Comparison of ENCODE assay signal across 37 cellular contexts in genomic region chr11:64600281-64600992, GRCh38. TPM values are rescaled to one million over a fixed set of nuclear protein-coding genes. Genes with fewer than 3 reads are reported as not detected.
"Had no signal": no experiment of that assay in that cellular context is flagged by ENCODE, and none has a peak within 500 bp of the region (broad histone marks: within the 10 kb centered on the region; RNA-seq: fewer than 3 reads in every experiment).

No MANE protein-coding gene starts in this region.

- H3K27me3 ChIP-seq: colonic mucosa had no signal

- H3K36me3 ChIP-seq: brain microvascular endothelial cell, colonic mucosa, esophagus squamous epithelium, gastroesophageal sphincter, WERI-Rb-1 had no signal

- H3K27ac Mint-ChIP-seq: activated B cell treated with CpG ODN at 0.5 μM for 24 hours; activated CD8-positive, alpha-beta T cell treated with anti-CD3 and anti-CD28 coated beads for 36 hours; activated naive CD8-positive, alpha-beta T cell; activated T-helper 17 cell treated with anti-CD3 and anti-CD28 coated beads, Interleukin-2, amount 50 U/mL, for 72 hours; T-helper 17 cell; T-helper 2 cell treated with Interferon-gamma antibody and Interleukin-4, amounts not matched to agents 5 μg/mL and 100 μg/mL, for 36 hours had no signal

- H3K9me3 Mint-ChIP-seq: activated B cell treated with CpG ODN at 0.5 μM for 24 hours; activated CD8-positive, alpha-beta T cell treated with anti-CD3 and anti-CD28 coated beads for 36 hours; activated T-cell treated with anti-CD3 and anti-CD28 coated beads, Interleukin-2, amount 50 U/mL, for 4 hours; activated T-helper 17 cell treated with anti-CD3 and anti-CD28 coated beads, Interleukin-2, amount 50 U/mL, for 72 hours; T-helper 2 cell treated with Interferon-gamma antibody and Interleukin-4, amounts not matched to agents 5 μg/mL and 100 μg/mL, for 36 hours had no signal

- H3K36me3 Mint-ChIP-seq: activated naive CD8-positive, alpha-beta T cell had no signal

- DNase-seq: activated B cell treated with CpG ODN at 0.5 μM for 24 hours; activated CD4-positive, alpha-beta T cell treated with anti-CD3 and anti-CD28 coated beads for 48 hours; activated CD4-positive, alpha-beta T cell treated with anti-CD3 and anti-CD28 coated beads, Interleukin-2, amount 50 U/mL, for 1 hour; activated CD4-positive, alpha-beta T cell treated with anti-CD3 and anti-CD28 coated beads, Interleukin-2, amount 50 U/mL, for 48 hours; activated CD8-positive, alpha-beta memory T cell treated with anti-CD3 and anti-CD28 coated beads for 24 hours; activated CD8-positive, alpha-beta T cell treated with anti-CD3 and anti-CD28 coated beads for 36 hours; activated effector memory CD4-positive, alpha-beta T cell treated with Interleukin-2 at 50 U/mL for 16 hours; activated gamma-delta T cell treated with Interleukin-2 at 50 U/mL for 16 hours; activated naive CD4-positive, alpha-beta T cell treated with anti-CD3 and anti-CD28 coated beads, Interleukin-2, amount 50 U/mL, for 16 hours; activated naive CD4-positive, alpha-beta T cell treated with Interleukin-2 at 50 U/mL for 16 hours; activated T-cell treated with anti-CD3 and anti-CD28 coated beads, Interleukin-2, amount 50 U/mL, for 4 hours; amniotic stem cell; anterior cingulate cortex; brain microvascular endothelial cell; caudate nucleus; colonic mucosa; effector CD8-positive, alpha-beta T cell; esophagus squamous epithelium; foreskin melanocyte; T-helper 1 cell; T-helper 17 cell; T1000; WERI-Rb-1 had no signal

- H3K4me3 Mint-ChIP-seq: activated B cell treated with CpG ODN at 0.5 μM for 24 hours; activated CD8-positive, alpha-beta T cell treated with anti-CD3 and anti-CD28 coated beads for 36 hours; activated naive CD8-positive, alpha-beta T cell; activated T-cell treated with anti-CD3 and anti-CD28 coated beads, Interleukin-2, amount 50 U/mL, for 4 hours; activated T-helper 17 cell treated with anti-CD3 and anti-CD28 coated beads, Interleukin-2, amount 50 U/mL, for 72 hours; T-helper 17 cell; T-helper 2 cell treated with Interferon-gamma antibody and Interleukin-4, amounts not matched to agents 5 μg/mL and 100 μg/mL, for 36 hours had no signal

- ATAC-seq: activated CD4-positive, CD25-positive, alpha-beta regulatory T cell treated with anti-CD3 and anti-CD28 coated beads, Interleukin-2, amount 50 U/mL, for 24 hours; activated CD8-positive, alpha-beta T cell treated with anti-CD3 and anti-CD28 coated beads for 36 hours; activated T-cell treated with anti-CD3 and anti-CD28 coated beads, Interleukin-2, amount 50 U/mL, for 4 hours; activated T-helper 17 cell treated with anti-CD3 and anti-CD28 coated beads, Interleukin-2, amount 50 U/mL, for 72 hours; gastroesophageal sphincter; T-helper 17 cell had no signal

- H3K4me1 Mint-ChIP-seq: activated B cell treated with CpG ODN at 0.5 μM for 24 hours; activated T-helper 17 cell treated with anti-CD3 and anti-CD28 coated beads, Interleukin-2, amount 50 U/mL, for 72 hours; T-helper 17 cell had no signal

- H3K4me3 ChIP-seq: colonic mucosa, esophagus squamous epithelium, gastroesophageal sphincter had no signal

- H3K9me3 ChIP-seq: colonic mucosa, esophagus squamous epithelium, gastroesophageal sphincter had no signal

- H3K27me3 Mint-ChIP-seq: activated CD8-positive, alpha-beta T cell treated with anti-CD3 and anti-CD28 coated beads for 36 hours; activated naive CD8-positive, alpha-beta T cell had no signal

- H3K27ac ChIP-seq: brain microvascular endothelial cell, colonic mucosa, epithelial cell of prostate, esophagus squamous epithelium, gastroesophageal sphincter, WERI-Rb-1 had no signal

- H3K4me1 ChIP-seq: colonic mucosa, esophagus squamous epithelium, gastroesophageal sphincter had no signal

RNA-seq across cellular contexts. Expression of gene SLC22A12, which starts 9.4 kb away (rescaled TPM):
- total RNA-seq: activated B cell treated with CpG ODN at 0.5 μM for 24 hours; activated CD8-positive, alpha-beta T cell treated with anti-CD3 and anti-CD28 coated beads for 36 hours; activated T-cell treated with anti-CD3 and anti-CD28 coated beads, Interleukin-2, amount 50 U/mL, for 4 hours; activated T-helper 17 cell treated with anti-CD3 and anti-CD28 coated beads, Interleukin-2, amount 50 U/mL, for 72 hours; astrocyte; bronchial epithelial cell; colonic mucosa; dermis microvascular lymphatic vessel endothelial cell; endothelial cell of umbilical vein; esophagus squamous epithelium; fibroblast of lung; fibroblast of villous mesenchyme; gastroesophageal sphincter; glomerular endothelial cell; T-helper 17 cell had no signal
- polyA plus RNA-seq: endothelial cell of umbilical vein, esophagus, fibroblast of lung had no signal

RNA-seq across cellular contexts. Expression of gene SLC22A11, which starts 44.7 kb away (rescaled TPM):
- total RNA-seq: activated B cell treated with CpG ODN at 0.5 μM for 24 hours; activated CD8-positive, alpha-beta T cell treated with anti-CD3 and anti-CD28 coated beads for 36 hours; activated T-cell treated with anti-CD3 and anti-CD28 coated beads, Interleukin-2, amount 50 U/mL, for 4 hours; activated T-helper 17 cell treated with anti-CD3 and anti-CD28 coated beads, Interleukin-2, amount 50 U/mL, for 72 hours; astrocyte; bronchial epithelial cell; colonic mucosa; dermis microvascular lymphatic vessel endothelial cell; endothelial cell of umbilical vein; esophagus squamous epithelium; fibroblast of lung; fibroblast of villous mesenchyme; gastroesophageal sphincter; glomerular endothelial cell; T-helper 17 cell had no signal
- polyA plus RNA-seq: endothelial cell of umbilical vein, esophagus, fibroblast of lung had no signal
